Comparison of ENCODE assay signal across 11 cellular contexts in genomic region chr19:36685835-36686234, GRCh38. TPM values are rescaled to one million over a fixed set of nuclear protein-coding genes. Genes with fewer than 3 reads are reported as not detected.
DNase-seq lines count a peak whose midpoint lies in the region; ATAC-seq and TF ChIP-seq lines count a peak whose summit lies in the region.
"Had no signal": no experiment of that assay in that cellular context is flagged by ENCODE, and none has a peak within 500 bp of the region (broad histone marks: within the 10 kb centered on the region; RNA-seq: fewer than 3 reads in every experiment).

No MANE protein-coding gene starts in this region.

- H3K4me3 Mint-ChIP-seq in Calu3 (ENCODE audit: low read depth, unreplicated experiment): peak overlapping the region; percentile 100
- peak overlapping the region; percentile 96 to 100 (median 98) for H3K4me3 Mint-ChIP-seq in IgD-negative memory B cell
- peak overlapping the region; percentile 97 for H3K4me3 Mint-ChIP-seq in activated T-helper 17 cell treated with anti-CD3 and anti-CD28 coated beads, Interleukin-2, amount 50 U/mL, for 72 hours
- peak overlapping the region; percentile 98 for H3K4me3 Mint-ChIP-seq in natural killer cell

- intact Hi-C loops in Calu3 (cut with micrococcal nuclease; ENCODE audit: unreplicated experiment): loop anchor here (5.0 to 10.0 kb wide), 2 partner anchors 111 to 469 kb away; partner anchors contain the start of genes ZNF146 and ZNF529
- intact Hi-C loops in natural killer cell (cut with micrococcal nuclease): loop anchor here (2.0 to 10.0 kb wide), 5 partner anchors 19 to 311 kb away; partner anchors contain the start of genes ZFP14, ZNF382, ZNF461 and ZNF566

- DNase-seq in Calu3 (no peak), natural killer cell (no peak), inferior parietal cortex (ENCODE audit: extremely low spot score) (no peak)
- no peak for DNase-seq in stimulated activated naive CD4-positive, alpha-beta T cell (lab: John Stamatoyannopoulos, UW)
- DNase-seq: activated CD8-positive, alpha-beta memory T cell treated with anti-CD3 and anti-CD28 coated beads, Interleukin-2, amount 50 U/mL, for 4 hours; IMR-90; islet precursor cell; SHP77 treated with DMSO at 0.1 percent for 48 hours had no signal

- no peak for TF ChIP-seq CTCF in Calu3 (IDR thresholded peaks at IDR 0.05; ENCODE audit: unreplicated experiment)
- TF ChIP-seq CTCF in natural killer cell (IDR thresholded peaks at IDR 0.05): no peak

- BruUV-seq in Calu3 (replicated peaks; lab: Mats Ljungman, UMichigan): no TSS peak

- peaks cover 27% of the 10 kb centered on the region for H3K4me1 Mint-ChIP-seq in Calu3 (ENCODE audit: low read depth, unreplicated experiment)
- peaks cover 19 to 39% (median 27%) of the 10 kb centered on the region in 3 donors for H3K4me1 Mint-ChIP-seq in IgD-negative memory B cell
- peaks cover 15% of the 10 kb centered on the region for H3K4me1 Mint-ChIP-seq in activated T-helper 17 cell treated with anti-CD3 and anti-CD28 coated beads, Interleukin-2, amount 50 U/mL, for 72 hours
- peaks cover 28 to 39% of the 10 kb centered on the region in 2 donors for H3K4me1 Mint-ChIP-seq in natural killer cell

- CTCF ChIA-PET in Calu3 (lab: Charles Lee): interaction anchor here (0.5 to 1.1 kb wide), 5 partner anchors 12 to 495 kb away, joined by 3 to 6 read pairs (median 4); partner anchors contain the start of gene ZNF461

- H3K27ac Mint-ChIP-seq in Calu3 (ENCODE audit: unreplicated experiment) (no peak overlapping the region), IgD-negative memory B cell (peak overlapping the region in 2 of 3 donors; percentile 6 to 93), natural killer cell (peak overlapping the region; percentile 93 to 99)
- no peak overlapping the region for H3K27ac Mint-ChIP-seq in activated T-helper 17 cell treated with anti-CD3 and anti-CD28 coated beads, Interleukin-2, amount 50 U/mL, for 72 hours

- H3K36me3 Mint-ChIP-seq in Calu3 (ENCODE audit: insufficient read depth, unreplicated experiment) (peaks cover 41% of the 10 kb centered on the region), IgD-negative memory B cell (peaks cover 35% of the 10 kb centered on the region), natural killer cell (peaks cover 18% of the 10 kb centered on the region)
- peaks cover 62% of the 10 kb centered on the region for H3K36me3 Mint-ChIP-seq in activated T-helper 17 cell treated with anti-CD3 and anti-CD28 coated beads, Interleukin-2, amount 50 U/mL, for 72 hours (ENCODE audit: low read depth)

- ATAC-seq in activated T-helper 17 cell treated with anti-CD3 and anti-CD28 coated beads, Interleukin-2, amount 50 U/mL, for 72 hours (replicated peaks): no peak
- no peak for ATAC-seq in natural killer cell
- ATAC-seq in HG02970 (IDR thresholded peaks at IDR 0.05; ENCODE audit: low FRiP score, unreplicated experiment): no peak

- H3K27me3 Mint-ChIP-seq in Calu3 (ENCODE audit: unreplicated experiment) (no peaks in the 10 kb centered on the region), IgD-negative memory B cell (no peaks in the 10 kb centered on the region), natural killer cell (ENCODE audit: low read depth in 2 of 2) (no peaks in the 10 kb centered on the region)
- H3K27me3 Mint-ChIP-seq in activated T-helper 17 cell treated with anti-CD3 and anti-CD28 coated beads, Interleukin-2, amount 50 U/mL, for 72 hours: no peaks in the 10 kb centered on the region

- H3K9me3 Mint-ChIP-seq in Calu3 (ENCODE audit: low read depth, unreplicated experiment) (peaks cover 18% of the 10 kb centered on the region), IgD-negative memory B cell (peaks cover under 1 to 3% (median 2%) of the 10 kb centered on the region in 3 donors), natural killer cell (peaks cover 0 to 2% of the 10 kb centered on the region in 2 donors)
- H3K9me3 Mint-ChIP-seq in activated T-helper 17 cell treated with anti-CD3 and anti-CD28 coated beads, Interleukin-2, amount 50 U/mL, for 72 hours: peaks cover 8% of the 10 kb centered on the region

RNA-seq across cellular contexts. Expression of gene ZNF567, which starts 1.6 kb away (rescaled TPM):
- total RNA-seq in Calu3 (2022): 11.0 TPM in 2 replicates
- polyA plus RNA-seq in IgD-negative memory B cell: 9.4 TPM
- total RNA-seq in activated T-helper 17 cell treated with anti-CD3 and anti-CD28 coated beads, Interleukin-2, amount 50 U/mL, for 72 hours: 1 to 10 TPM; 4.3 to 8.6 TPM
- total RNA-seq in natural killer cell: 10 to 100 TPM in 2 of 3 donors, 1 to 10 TPM in 1; 5.6 to 11.8 (median 10.5) TPM

RNA-seq across cellular contexts. Expression of gene ZNF461, which starts 19.2 kb away (rescaled TPM):
- total RNA-seq in Calu3 (2022) (8.5 and 9.7 TPM in 2 replicates), natural killer cell (10 to 100 TPM; 10.3 to 22.3 (median 14.2) TPM)
- polyA plus RNA-seq in IgD-negative memory B cell: 7.8 TPM
- 1 to 10 TPM; 3.2 to 7.4 TPM for total RNA-seq in activated T-helper 17 cell treated with anti-CD3 and anti-CD28 coated beads, Interleukin-2, amount 50 U/mL, for 72 hours

Comparison
In these comparisons a context has a peak if more than half of its experiments do, and no peak if none do; other contexts are left out.
1. H3K27ac Mint-ChIP-seq: peak in IgD-negative memory B cell (2 of 3) and natural killer cell (2 of 2); none in Calu3 (single experiment) and activated T-helper 17 cell treated with anti-CD3 and anti-CD28 coated beads, Interleukin-2, amount 50 U/mL, for 72 hours (single experiment).
2. Peak in every context shown above with its lines, with median percentiles within 50 percentile points of each other: H3K4me3 Mint-ChIP-seq.